In the genomic region with DNA sequence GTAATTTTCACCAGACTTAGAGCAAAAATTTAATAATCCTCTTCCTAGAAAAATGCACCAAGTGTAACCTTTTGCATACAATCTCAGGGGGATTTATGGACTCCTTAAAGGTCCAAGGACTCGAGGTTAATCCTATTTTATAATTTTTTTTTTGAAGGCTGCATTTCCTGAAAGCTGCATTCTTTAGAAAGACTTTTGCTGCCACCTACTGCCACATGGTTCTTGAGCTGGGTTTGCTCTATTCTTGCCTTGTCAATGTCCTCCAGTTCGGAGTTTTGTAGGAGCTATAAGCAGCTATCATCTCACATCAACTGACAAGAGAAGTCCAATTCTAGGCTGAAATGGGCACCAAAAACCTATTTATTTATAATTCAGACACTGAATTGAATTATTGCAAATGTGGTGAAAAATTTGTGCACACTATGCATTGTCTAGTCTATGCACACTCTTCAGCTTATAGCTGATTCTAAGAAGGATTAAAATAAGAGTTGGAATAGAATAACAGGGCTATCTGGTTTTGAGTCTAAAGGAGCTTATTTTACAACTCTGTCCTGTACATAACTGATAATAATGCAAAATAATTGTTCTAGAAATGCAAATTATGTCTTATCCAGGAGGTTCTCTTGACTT, we compare ENCODE assay signal across 1 cellular context.
TF ChIP-seq lines count a peak whose summit lies in the region.

No MANE protein-coding gene starts in this region.

TF ChIP-seq in SK-N-SH, 30 proteins besides CTCF, POLR2A, EP300 and RAD21 (continued from another document):
- TF ChIP-seq, protein P1, sequence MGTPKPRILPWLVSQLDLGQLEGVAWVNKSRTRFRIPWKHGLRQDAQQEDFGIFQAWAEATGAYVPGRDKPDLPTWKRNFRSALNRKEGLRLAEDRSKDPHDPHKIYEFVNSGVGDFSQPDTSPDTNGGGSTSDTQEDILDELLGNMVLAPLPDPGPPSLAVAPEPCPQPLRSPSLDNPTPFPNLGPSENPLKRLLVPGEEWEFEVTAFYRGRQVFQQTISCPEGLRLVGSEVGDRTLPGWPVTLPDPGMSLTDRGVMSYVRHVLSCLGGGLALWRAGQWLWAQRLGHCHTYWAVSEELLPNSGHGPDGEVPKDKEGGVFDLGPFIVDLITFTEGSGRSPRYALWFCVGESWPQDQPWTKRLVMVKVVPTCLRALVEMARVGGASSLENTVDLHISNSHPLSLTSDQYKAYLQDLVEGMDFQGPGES (IDR thresholded peaks at IDR 0.05; ENCODE audit: low read depth, low read length), result no peak
- TF ChIP-seq CHD2 (IDR thresholded peaks at IDR 0.05; ENCODE audit: low read length, partially characterized antibody) (no peak), FOSL2 (IDR thresholded peaks at IDR 0.05; ENCODE audit: borderline replicate concordance, low read depth) (no peak)
